In genomic region chr5:134993161-134993560, GRCh38 we compare ENCODE assay signal across 9 cellular contexts. TPM values are rescaled to one million over a fixed set of nuclear protein-coding genes. Genes with fewer than 3 reads are reported as not detected.
"Had no signal": no experiment of that assay in that cellular context is flagged by ENCODE, and none has a peak within 500 bp of the region (broad histone marks: within the 10 kb centered on the region; RNA-seq: fewer than 3 reads in every experiment).

No MANE protein-coding gene starts in this region.

- H3K4me3 Mint-ChIP-seq: GM23338, H9 had no signal

- H3K27ac ChIP-seq: HL-60, KMS-11 had no signal

- FAIRE-seq: H1, H54, HepG2 had no signal

- H3K27ac Mint-ChIP-seq: GM23338, H9 had no signal

- H3K4me2 ChIP-seq: GM23338, KMS-11 had no signal

- ATAC-seq: GM23338, HepG2 had no signal

- H3K4me3 ChIP-seq: GM23338 had no signal

- DNase-seq: H9, HCEC 1CT, KBM-7 had no signal

- H3K9ac ChIP-seq: KMS-11 had no signal

- H2AFZ ChIP-seq: GM23338 had no signal

RNA-seq across cellular contexts. Expression of gene CATSPER3, which starts 25.5 kb away (rescaled TPM):
- total RNA-seq: GM23338, H1 had no signal

RNA-seq across cellular contexts. Expression of gene PITX1, which starts 40.9 kb away (rescaled TPM):
- total RNA-seq: GM23338, H1, H9 had no signal
- polyA plus RNA-seq: GM23338 had no signal
